In genomic region chr2:55157474-55157884, GRCh38 we compare ENCODE assay signal across 10 cellular contexts.
DNase-seq lines count a peak whose midpoint lies in the region; ATAC-seq and TF ChIP-seq lines count a peak whose summit lies in the region.
"Had no signal": no experiment of that assay in that cellular context is flagged by ENCODE, and none has a peak within 500 bp of the region (broad histone marks: within the 10 kb centered on the region; RNA-seq: fewer than 3 reads in every experiment).

No MANE protein-coding gene starts in this region.

- no peaks in the 10 kb centered on the region for H3K9me3 ChIP-seq in endodermal cell (ENCODE audit: control insufficient read depth, low read length)

- H3K36me3 Mint-ChIP-seq in endodermal cell (ENCODE audit: low read depth) = no peaks in the 10 kb centered on the region
- H3K36me3 Mint-ChIP-seq in osteocyte (ENCODE audit: unreplicated experiment) = no peaks in the 10 kb centered on the region
- no peaks in the 10 kb centered on the region for H3K36me3 Mint-ChIP-seq in T-cell

- CTCF ChIA-PET in T-cell (lab: Charles Lee) = interaction anchor here in 1 of 2 donors (1.3 kb wide), 1 partner anchor 11 kb away, joined by 5 read pairs; no protein-coding TSS in a partner anchor

- no peak overlapping the region for H3K4me3 ChIP-seq in endodermal cell (ENCODE audit: low read length)

- no peaks in the 10 kb centered on the region for H3K27me3 ChIP-seq in endodermal cell (ENCODE audit: control insufficient read depth, insufficient read depth, low read length, poor library complexity, severe bottlenecking)

- DNase-seq in EL = peak; percentile 77
- peak; percentile 14 for DNase-seq in NCI-H69 (lab: John Stamatoyannopoulos, UW)
- peak; percentile 59 for DNase-seq in endodermal cell
- peak; percentile 30 for DNase-seq in osteocyte (ENCODE audit: extremely low spot score, unreplicated experiment)
- no peak for DNase-seq in COLO668 (lab: John Stamatoyannopoulos, UW; ENCODE audit: unreplicated experiment)
- no peak for DNase-seq in T-cell
- no peak for DNase-seq in activated CD4-positive, alpha-beta T cell treated with anti-CD3 and anti-CD28 coated beads, Interleukin-2, amount 50 U/mL, for 4 hours
- no peak for DNase-seq in putamen (ENCODE audit: low spot score)
- DNase-seq: activated T-cell treated with anti-CD3 and anti-CD28 coated beads, Interleukin-2, amount 50 U/mL, for 48 hours; stimulated activated CD4-positive, alpha-beta T cell treated with anti-CD3 and anti-CD28 coated beads, Interleukin-2, amount 100 ng/mL, for 48 hours had no signal

- no peak overlapping the region for H3K27ac ChIP-seq in endodermal cell (ENCODE audit: low read depth, low read length)

- no peaks in the 10 kb centered on the region for H3K36me3 ChIP-seq in endodermal cell (ENCODE audit: control insufficient read depth, insufficient read depth, low read length)

- H3K27me3 Mint-ChIP-seq in endodermal cell (ENCODE audit: insufficient read depth) = peaks cover 8% of the 10 kb centered on the region
- no peaks in the 10 kb centered on the region for H3K27me3 Mint-ChIP-seq in osteocyte (ENCODE audit: unreplicated experiment)
- no peaks in the 10 kb centered on the region for H3K27me3 Mint-ChIP-seq in T-cell

- H3K27ac Mint-ChIP-seq in endodermal cell (peak overlapping the region; percentile 45), osteocyte (ENCODE audit: unreplicated experiment) (peak overlapping the region; percentile 90), T-cell (no peak overlapping the region)

- ATAC-seq in T-cell (replicated peaks in 1 of 4) = no peak

- POLR2A ChIA-PET in T-cell (lab: Charles Lee) = no interaction called here

- no peak overlapping the region for H3K9ac ChIP-seq in endodermal cell (ENCODE audit: extremely low read depth, low read length, poor library complexity, severe bottlenecking)

- peaks cover 49% of the 10 kb centered on the region for H3K4me1 Mint-ChIP-seq in endodermal cell
- peaks cover 61% of the 10 kb centered on the region for H3K4me1 Mint-ChIP-seq in osteocyte (ENCODE audit: unreplicated experiment)
- H3K4me1 Mint-ChIP-seq in T-cell = peaks cover 5 to 13% (median 9%) of the 10 kb centered on the region in 3 donors

- H3K4me3 Mint-ChIP-seq in endodermal cell = no peak overlapping the region
- no peak overlapping the region for H3K4me3 Mint-ChIP-seq in osteocyte (ENCODE audit: unreplicated experiment)
- no peak overlapping the region for H3K4me3 Mint-ChIP-seq in T-cell

- peaks cover 15% of the 10 kb centered on the region for H3K4me1 ChIP-seq in endodermal cell (ENCODE audit: control insufficient read depth, insufficient read depth, low read length)

- WGBS in endodermal cell (ENCODE audit: insufficient coverage in 1 of 2, insufficient read length in 1 of 2), 2 experiments = 89% methylated on average over 2 of the region's 2 CpGs; no CpG with 5 or more reads in 1 of the 2 experiments

- no peaks in the 10 kb centered on the region for H3K9me3 Mint-ChIP-seq in endodermal cell
- no peaks in the 10 kb centered on the region for H3K9me3 Mint-ChIP-seq in osteocyte (ENCODE audit: unreplicated experiment)
- no peaks in the 10 kb centered on the region for H3K9me3 Mint-ChIP-seq in T-cell

- TF ChIP-seq CTCF in endodermal cell (conservative IDR thresholded peaks at IDR 0.05) = peak; percentile 60
- no peak for TF ChIP-seq CTCF in osteocyte (IDR thresholded peaks at IDR 0.05)

Comparison
In these comparisons a context has a peak if more than half of its experiments do, and no peak if none do; other contexts are left out.
1. DNase-seq: peak in EL (single experiment), NCI-H69 (single experiment), endodermal cell (single experiment) and osteocyte (single experiment); none in COLO668 (single experiment), T-cell (0 of 34), activated CD4-positive, alpha-beta T cell treated with anti-CD3 and anti-CD28 coated beads, Interleukin-2, amount 50 U/mL, for 4 hours (0 of 2) and putamen (single experiment).
2. H3K27ac Mint-ChIP-seq: peak in endodermal cell (single experiment) and osteocyte (single experiment); none in T-cell (0 of 2).